In genomic region chr2:231394201-231395141, GRCh38 we compare ENCODE assay signal across 8 cellular contexts. TPM values are rescaled to one million over a fixed set of nuclear protein-coding genes. Genes with fewer than 3 reads are reported as not detected.
DNase-seq lines count a peak whose midpoint lies in the region; ATAC-seq and TF ChIP-seq lines count a peak whose summit lies in the region.

No MANE protein-coding gene starts in this region.

- H3K4me1 Mint-ChIP-seq in T-helper 1 cell treated with Interleukin-12 subunit alpha and Interleukin-12 subunit beta and Interleukin-4 antibody, amounts not matched to agents 30 μg/mL and 1 μg/mL, for 36 hours (ENCODE audit: low read depth) = peaks cover 9% of the 10 kb centered on the region

- H3K27me3 ChIP-seq in upper lobe of left lung (peaks cover 0 to 12% (median 2%) of the 10 kb centered on the region in 4 donors), vagina (peaks cover 4% of the 10 kb centered on the region)

- TF ChIP-seq CTCF in upper lobe of left lung (IDR thresholded peaks at IDR 0.05) = peak in 4 of 6 experiments; percentile 13 to 58 (median 42)
- TF ChIP-seq CTCF in vagina (IDR thresholded peaks at IDR 0.05) = no peak

- H3K4me3 ChIP-seq in upper lobe of left lung = peak overlapping the region in 3 of 4 donors; percentile 68 to 80 (median 71)
- H3K4me3 ChIP-seq in vagina = no peak overlapping the region

- peaks cover 10 to 77% (median 30%) of the 10 kb centered on the region in 4 donors for H3K4me1 ChIP-seq in upper lobe of left lung
- H3K4me1 ChIP-seq in vagina = peaks cover 12% of the 10 kb centered on the region

- peak overlapping the region; percentile 10 for H3K4me3 Mint-ChIP-seq in T-helper 1 cell treated with Interleukin-12 subunit alpha and Interleukin-12 subunit beta and Interleukin-4 antibody, amounts not matched to agents 30 μg/mL and 1 μg/mL, for 36 hours

- no peaks in the 10 kb centered on the region for H3K9me3 Mint-ChIP-seq in T-helper 1 cell treated with Interleukin-12 subunit alpha and Interleukin-12 subunit beta and Interleukin-4 antibody, amounts not matched to agents 30 μg/mL and 1 μg/mL, for 36 hours

- TF ChIP-seq RAD21 in Ishikawa (IDR thresholded peaks at IDR 0.05; ENCODE audit: low read depth) = peak; percentile 33; the same call in 1 of the 2 replicates

- TF ChIP-seq POLR2A in upper lobe of left lung (IDR thresholded peaks at IDR 0.05) (peak in 1 of 4 donors; percentile 38), vagina (IDR thresholded peaks at IDR 0.05) (no peak)

- WGBS in upper lobe of left lung, 2 donors = 60 to 78% methylated on average over 12 to 13 of the region's 13 CpGs

- peak; percentile 45 for ATAC-seq in GM21723 (IDR thresholded peaks at IDR 0.05; ENCODE audit: unreplicated experiment)
- peak; percentile 72 for ATAC-seq in esophagus mucosa
- peak; percentile 13 to 75 for ATAC-seq in upper lobe of left lung (ENCODE audit: low FRiP score in 2 of 2)

- H3K36me3 ChIP-seq in upper lobe of left lung (peaks cover 0 to 11% (median 7%) of the 10 kb centered on the region in 4 donors), vagina (no peaks in the 10 kb centered on the region)

- no peak for TF ChIP-seq EP300 in Ishikawa (IDR thresholded peaks at IDR 0.05; ENCODE audit: borderline replicate concordance)
- peak in 2 of 4 donors; percentile 63 to 64 for TF ChIP-seq EP300 in upper lobe of left lung (IDR thresholded peaks at IDR 0.05)

- intact Hi-C loops in vagina (cut with DNase I) = loop anchor here (10.0 kb wide), 1 partner anchor 170 kb away; no protein-coding TSS in a partner anchor

- peak overlapping the region; percentile 77 to 90 (median 84) for H3K27ac ChIP-seq in upper lobe of left lung
- H3K27ac ChIP-seq in vagina = no peak overlapping the region

- peaks cover 2% of the 10 kb centered on the region for H3K36me3 Mint-ChIP-seq in T-helper 1 cell treated with Interleukin-12 subunit alpha and Interleukin-12 subunit beta and Interleukin-4 antibody, amounts not matched to agents 30 μg/mL and 1 μg/mL, for 36 hours (ENCODE audit: low read depth)

- H3K27ac Mint-ChIP-seq in T-helper 1 cell treated with Interleukin-12 subunit alpha and Interleukin-12 subunit beta and Interleukin-4 antibody, amounts not matched to agents 30 μg/mL and 1 μg/mL, for 36 hours = no peak overlapping the region

- H3K9me3 ChIP-seq in upper lobe of left lung = no peaks in the 10 kb centered on the region
- no peaks in the 10 kb centered on the region for H3K9me3 ChIP-seq in vagina

- peaks cover 34% of the 10 kb centered on the region for H3K27me3 Mint-ChIP-seq in T-helper 1 cell treated with Interleukin-12 subunit alpha and Interleukin-12 subunit beta and Interleukin-4 antibody, amounts not matched to agents 30 μg/mL and 1 μg/mL, for 36 hours (ENCODE audit: low read depth)

- DNase-seq in T-helper 1 cell (no peak), upper lobe of left lung (peak in 1 of 2 donors; percentile 70), vagina (ENCODE audit: extremely low spot score in 2 of 2) (no peak), hypothalamus (lab: John Stamatoyannopoulos, UW) (no peak)

TF ChIP-seq in Ishikawa, 13 proteins besides CTCF, POLR2A, EP300 and RAD21:
- TF ChIP-seq TEAD4 (IDR thresholded peaks at IDR 0.05) = no peak
- TF ChIP-seq MAX (IDR thresholded peaks at IDR 0.05) = no peak
- no peak for TF ChIP-seq REST (IDR thresholded peaks at IDR 0.05; ENCODE audit: low read depth)
- no peak for TF ChIP-seq FOXM1 (IDR thresholded peaks at IDR 0.05; ENCODE audit: borderline replicate concordance, low read depth)
- no peak for TF ChIP-seq EGR1 (IDR thresholded peaks at IDR 0.05)

RNA-seq across cellular contexts. Expression of gene B3GNT7, which starts 1.0 kb away (rescaled TPM):
- total RNA-seq in esophagus mucosa = 5.5 TPM
- 100 to 1,000 TPM in 1 of 6 donors, 10 to 100 TPM in 5; 64.5 to 108 (median 87.2) TPM for total RNA-seq in upper lobe of left lung
- total RNA-seq in vagina = 7.1 TPM

Comparison
In these comparisons a context has a peak if more than half of its experiments do, and no peak if none do; other contexts are left out.
1. H3K4me3 ChIP-seq: peak in upper lobe of left lung (3 of 4); none in vagina (0 of 2).
2. CTCF ChIP-seq: peak in upper lobe of left lung (4 of 6); none in vagina (0 of 3).
3. Peak in every context shown above with its lines, with median percentiles within 50 percentile points of each other: ATAC-seq.